In genomic region chr3:128192131-128192530, GRCh38 we compare ENCODE assay signal across 5 cellular contexts.
"Had no signal": no experiment of that assay in that cellular context is flagged by ENCODE, and none has a peak within 500 bp of the region (broad histone marks: within the 10 kb centered on the region; RNA-seq: fewer than 3 reads in every experiment).

No MANE protein-coding gene starts in this region.

- H3K9me3 ChIP-seq: HAP-1 had no signal

- DNase-seq: H7, HFFc6 had no signal

- H3K27ac ChIP-seq: HL-60 had no signal

- H3K4me3 ChIP-seq: GM23338, HAP-1 had no signal

- H3K36me3 ChIP-seq: HAP-1 had no signal
